ENCODE assay signal across 1 cellular context in the genomic region with DNA sequence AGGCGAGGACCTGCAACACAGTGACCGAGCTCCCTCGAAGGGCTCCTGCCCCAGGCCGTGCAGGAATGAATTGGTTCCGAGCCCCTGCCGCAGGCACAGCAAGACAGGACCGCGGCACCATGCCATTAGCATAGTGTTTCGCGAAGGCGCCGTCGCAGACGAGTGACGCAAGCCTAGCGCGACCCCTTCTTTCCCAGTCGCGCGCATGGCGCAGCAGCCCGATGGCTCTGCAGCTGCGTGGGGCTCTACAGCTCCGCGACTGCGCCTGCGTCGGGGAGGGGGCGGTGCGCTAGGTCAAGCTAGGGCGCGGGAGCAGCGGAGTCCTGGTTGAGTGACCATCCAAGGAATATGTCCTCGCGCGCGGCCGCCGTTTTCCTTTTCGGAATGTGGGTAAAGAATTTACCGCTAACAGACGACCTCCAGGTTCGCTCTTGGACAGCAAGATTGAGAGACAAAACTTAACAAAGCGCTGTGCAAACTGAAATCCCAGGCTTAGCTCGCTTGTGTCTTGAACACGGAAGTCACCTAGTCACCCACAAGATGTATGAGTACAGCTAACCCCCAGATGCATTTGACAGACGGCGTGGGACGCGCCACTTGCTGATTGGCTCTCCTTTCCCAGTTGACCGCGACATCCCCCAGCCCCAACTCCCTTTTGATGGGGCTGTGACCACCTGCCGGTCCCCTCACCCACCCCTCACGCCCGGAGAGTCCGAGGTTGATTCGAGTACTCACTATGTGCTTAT.
A peak's percentile ranks its signal among the peaks of the same experiment; 100 is the strongest.
TF ChIP-seq lines count a peak whose summit lies in the region.

TRMT61B (minus strand) TSS at position 164 of the 746 bp plus-strand sequence; CDS start at position 132, 32 bp downstream.

TF ChIP-seq in HepG2, 621 proteins besides CTCF, POLR2A, EP300 and RAD21 (continued from another document and continues in another):
- TF ChIP-seq AKNA (CRISPR knock-in tag; IDR thresholded peaks at IDR 0.05; ENCODE audit: borderline replicate concordance) (no peak), ZNF747 (CRISPR knock-in tag; IDR thresholded peaks at IDR 0.05; ENCODE audit: borderline replicate concordance) (peak; percentile 99), HOXD1 (CRISPR knock-in tag; IDR thresholded peaks at IDR 0.05) (peak; percentile 91), NFE2L2 (IDR thresholded peaks at IDR 0.05; ENCODE audit: low read length) (no peak), KDM3A (CRISPR knock-in tag; IDR thresholded peaks at IDR 0.05; ENCODE audit: low read depth) (peak; percentile 89), POGK (CRISPR knock-in tag; conservative IDR thresholded peaks at IDR 0.05) (peak; percentile 95), KMT2A (CRISPR knock-in tag; IDR thresholded peaks at IDR 0.05) (peak; percentile 100), TGIF2 (CRISPR knock-in tag; IDR thresholded peaks at IDR 0.05) (peak; percentile 98), PBX3 (CRISPR knock-in tag; IDR thresholded peaks at IDR 0.05; ENCODE audit: borderline replicate concordance) (0 out of 2 replicates have a peak, but pooled peaks have one; percentile 4), SRF (IDR thresholded peaks at IDR 0.05; ENCODE audit: low read depth, low read length) (peak; percentile 93), TBP (CRISPR knock-in tag; IDR thresholded peaks at IDR 0.05) (no peak), TMF1 (CRISPR knock-in tag; IDR thresholded peaks at IDR 0.05; ENCODE audit: low read depth) (no peak), FIP1L1 (IDR thresholded peaks at IDR 0.05; ENCODE audit: borderline replicate concordance, insufficient read depth, low read depth, low read length) (peak; percentile 56; the same call in 1 of the 2 replicates), ZBTB42 (CRISPR knock-in tag; IDR thresholded peaks at IDR 0.05) (no peak), ZNF619 (CRISPR knock-in tag; IDR thresholded peaks at IDR 0.05) (peak; percentile 99), XBP1 (CRISPR knock-in tag; IDR thresholded peaks at IDR 0.05) (no peak), TAF15 (IDR thresholded peaks at IDR 0.05; ENCODE audit: low read depth, low read length, poor library complexity, severe bottlenecking) (no peak), HOXA5 (CRISPR knock-in tag; IDR thresholded peaks at IDR 0.05) (peak; percentile 85), MIXL1 (CRISPR knock-in tag; IDR thresholded peaks at IDR 0.05) (peak; percentile 93; the same call in 1 of the 2 replicates), ZNF563 (CRISPR knock-in tag; IDR thresholded peaks at IDR 0.05) (no peak; the same call in 1 of the 2 replicates), RBM22 (optimal IDR thresholded peaks at IDR 0.05; ENCODE audit: low read length) (peak; percentile 38), ZNF7 (CRISPR knock-in tag; IDR thresholded peaks at IDR 0.05) (no peak; the same call in 1 of the 2 replicates), MLLT10 (CRISPR knock-in tag; IDR thresholded peaks at IDR 0.05) (no peak), THYN1 (CRISPR knock-in tag; IDR thresholded peaks at IDR 0.05; ENCODE audit: borderline replicate concordance, low read depth) (no peak), ZNF891 (CRISPR knock-in tag; IDR thresholded peaks at IDR 0.05) (peak; percentile 91; the same call in 1 of the 2 replicates), NR2F6 (IDR thresholded peaks at IDR 0.05) (peak; percentile 79), NR2F6 (CRISPR knock-in tag; IDR thresholded peaks at IDR 0.05) (peak; percentile 89), ELF1 (CRISPR knock-in tag; IDR thresholded peaks at IDR 0.05) (peak; percentile 79), PHF21A (CRISPR knock-in tag; IDR thresholded peaks at IDR 0.05) (peak; percentile 70; the same call in 1 of the 2 replicates), POLR2AphosphoS2 (IDR thresholded peaks at IDR 0.05; ENCODE audit: low read depth, low read length) (no peak), RARA (CRISPR knock-in tag; IDR thresholded peaks at IDR 0.05) (peak; percentile 60), SP5 (CRISPR knock-in tag; IDR thresholded peaks at IDR 0.05; ENCODE audit: borderline replicate concordance, low read depth) (peak; percentile 85), ZNF333 (CRISPR knock-in tag; IDR thresholded peaks at IDR 0.05; ENCODE audit: borderline replicate concordance) (peak; percentile 64; the same call in 1 of the 2 replicates)
- TF ChIP-seq, protein P1, sequence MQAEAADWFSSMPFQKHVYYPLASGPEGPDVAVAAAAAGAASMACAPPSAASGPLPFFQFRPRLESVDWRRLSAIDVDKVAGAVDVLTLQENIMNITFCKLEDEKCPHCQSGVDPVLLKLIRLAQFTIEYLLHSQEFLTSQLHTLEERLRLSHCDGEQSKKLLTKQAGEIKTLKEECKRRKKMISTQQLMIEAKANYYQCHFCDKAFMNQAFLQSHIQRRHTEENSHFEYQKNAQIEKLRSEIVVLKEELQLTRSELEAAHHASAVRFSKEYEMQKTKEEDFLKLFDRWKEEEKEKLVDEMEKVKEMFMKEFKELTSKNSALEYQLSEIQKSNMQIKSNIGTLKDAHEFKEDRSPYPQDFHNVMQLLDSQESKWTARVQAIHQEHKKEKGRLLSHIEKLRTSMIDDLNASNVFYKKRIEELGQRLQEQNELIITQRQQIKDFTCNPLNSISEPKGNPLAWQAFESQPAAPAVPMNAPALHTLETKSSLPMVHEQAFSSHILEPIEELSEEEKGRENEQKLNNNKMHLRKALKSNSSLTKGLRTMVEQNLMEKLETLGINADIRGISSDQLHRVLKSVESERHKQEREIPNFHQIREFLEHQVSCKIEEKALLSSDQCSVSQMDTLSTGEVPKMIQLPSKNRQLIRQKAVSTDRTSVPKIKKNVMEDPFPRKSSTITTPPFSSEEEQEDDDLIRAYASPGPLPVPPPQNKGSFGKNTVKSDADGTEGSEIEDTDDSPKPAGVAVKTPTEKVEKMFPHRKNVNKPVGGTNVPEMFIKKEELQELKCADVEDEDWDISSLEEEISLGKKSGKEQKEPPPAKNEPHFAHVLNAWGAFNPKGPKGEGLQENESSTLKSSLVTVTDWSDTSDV (CRISPR knock-in tag; IDR thresholded peaks at IDR 0.05): no peak
- TF ChIP-seq, protein P2, sequence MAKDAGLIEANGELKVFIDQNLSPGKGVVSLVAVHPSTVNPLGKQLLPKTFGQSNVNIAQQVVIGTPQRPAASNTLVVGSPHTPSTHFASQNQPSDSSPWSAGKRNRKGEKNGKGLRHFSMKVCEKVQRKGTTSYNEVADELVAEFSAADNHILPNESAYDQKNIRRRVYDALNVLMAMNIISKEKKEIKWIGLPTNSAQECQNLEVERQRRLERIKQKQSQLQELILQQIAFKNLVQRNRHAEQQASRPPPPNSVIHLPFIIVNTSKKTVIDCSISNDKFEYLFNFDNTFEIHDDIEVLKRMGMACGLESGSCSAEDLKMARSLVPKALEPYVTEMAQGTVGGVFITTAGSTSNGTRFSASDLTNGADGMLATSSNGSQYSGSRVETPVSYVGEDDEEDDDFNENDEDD (CRISPR knock-in tag; IDR thresholded peaks at IDR 0.05; ENCODE audit: borderline replicate concordance): peak; percentile 97
- TF ChIP-seq, protein P3, sequence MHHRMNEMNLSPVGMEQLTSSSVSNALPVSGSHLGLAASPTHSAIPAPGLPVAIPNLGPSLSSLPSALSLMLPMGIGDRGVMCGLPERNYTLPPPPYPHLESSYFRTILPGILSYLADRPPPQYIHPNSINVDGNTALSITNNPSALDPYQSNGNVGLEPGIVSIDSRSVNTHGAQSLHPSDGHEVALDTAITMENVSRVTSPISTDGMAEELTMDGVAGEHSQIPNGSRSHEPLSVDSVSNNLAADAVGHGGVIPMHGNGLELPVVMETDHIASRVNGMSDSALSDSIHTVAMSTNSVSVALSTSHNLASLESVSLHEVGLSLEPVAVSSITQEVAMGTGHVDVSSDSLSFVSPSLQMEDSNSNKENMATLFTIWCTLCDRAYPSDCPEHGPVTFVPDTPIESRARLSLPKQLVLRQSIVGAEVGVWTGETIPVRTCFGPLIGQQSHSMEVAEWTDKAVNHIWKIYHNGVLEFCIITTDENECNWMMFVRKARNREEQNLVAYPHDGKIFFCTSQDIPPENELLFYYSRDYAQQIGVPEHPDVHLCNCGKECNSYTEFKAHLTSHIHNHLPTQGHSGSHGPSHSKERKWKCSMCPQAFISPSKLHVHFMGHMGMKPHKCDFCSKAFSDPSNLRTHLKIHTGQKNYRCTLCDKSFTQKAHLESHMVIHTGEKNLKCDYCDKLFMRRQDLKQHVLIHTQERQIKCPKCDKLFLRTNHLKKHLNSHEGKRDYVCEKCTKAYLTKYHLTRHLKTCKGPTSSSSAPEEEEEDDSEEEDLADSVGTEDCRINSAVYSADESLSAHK (CRISPR knock-in tag; IDR thresholded peaks at IDR 0.05; ENCODE audit: borderline replicate concordance): no peak
- TF ChIP-seq, protein P4, sequence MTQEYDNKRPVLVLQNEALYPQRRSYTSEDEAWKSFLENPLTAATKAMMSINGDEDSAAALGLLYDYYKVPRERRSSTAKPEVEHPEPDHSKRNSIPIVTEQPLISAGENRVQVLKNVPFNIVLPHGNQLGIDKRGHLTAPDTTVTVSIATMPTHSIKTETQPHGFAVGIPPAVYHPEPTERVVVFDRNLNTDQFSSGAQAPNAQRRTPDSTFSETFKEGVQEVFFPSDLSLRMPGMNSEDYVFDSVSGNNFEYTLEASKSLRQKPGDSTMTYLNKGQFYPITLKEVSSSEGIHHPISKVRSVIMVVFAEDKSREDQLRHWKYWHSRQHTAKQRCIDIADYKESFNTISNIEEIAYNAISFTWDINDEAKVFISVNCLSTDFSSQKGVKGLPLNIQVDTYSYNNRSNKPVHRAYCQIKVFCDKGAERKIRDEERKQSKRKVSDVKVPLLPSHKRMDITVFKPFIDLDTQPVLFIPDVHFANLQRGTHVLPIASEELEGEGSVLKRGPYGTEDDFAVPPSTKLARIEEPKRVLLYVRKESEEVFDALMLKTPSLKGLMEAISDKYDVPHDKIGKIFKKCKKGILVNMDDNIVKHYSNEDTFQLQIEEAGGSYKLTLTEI (CRISPR knock-in tag; conservative IDR thresholded peaks at IDR 0.05): no peak; the same call in 1 of the 2 replicates
